ENCODE assay signal across 18 cellular contexts in the genomic region with DNA sequence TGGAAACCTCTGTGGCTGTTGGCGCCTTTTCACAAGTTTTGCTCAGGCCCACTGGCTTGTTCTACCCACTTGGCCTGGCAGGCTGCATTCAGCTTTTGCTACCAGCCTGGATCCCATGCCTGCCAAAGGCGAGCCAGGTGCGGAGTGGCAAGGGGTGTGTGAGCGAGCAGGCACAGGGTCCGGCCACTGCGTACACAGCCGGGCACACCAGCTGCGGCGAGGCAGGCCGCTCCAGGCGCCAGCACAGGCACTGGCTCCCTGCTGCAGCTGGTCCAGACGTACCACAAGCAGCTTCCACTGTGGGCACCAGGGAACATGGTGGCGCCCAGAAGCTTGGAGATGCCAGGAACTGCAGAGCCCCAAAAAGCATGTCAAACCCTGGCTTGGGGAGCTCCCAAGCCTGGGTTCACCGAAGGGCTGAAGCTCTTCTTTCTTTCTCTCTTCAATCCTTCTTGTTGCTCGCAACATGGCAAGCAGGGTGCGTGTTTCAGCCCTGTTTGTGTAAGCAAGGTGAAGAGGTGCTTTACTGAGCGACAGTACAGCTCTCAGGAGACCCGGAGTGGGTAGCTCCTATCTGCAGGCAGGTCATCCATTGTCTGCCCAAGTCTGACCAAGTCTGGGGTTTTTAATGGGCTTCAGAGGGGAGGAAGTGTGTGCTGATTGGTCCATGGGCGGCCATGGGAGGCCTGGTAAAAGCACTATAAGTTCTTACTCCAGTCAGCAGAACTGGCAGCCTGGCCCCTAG. TPM values are rescaled to one million over a fixed set of nuclear protein-coding genes. Genes with fewer than 3 reads are reported as not detected.
"Had no signal": no experiment of that assay in that cellular context is flagged by ENCODE, and none has a peak within 500 bp of the region (broad histone marks: within the 10 kb centered on the region; RNA-seq: fewer than 3 reads in every experiment).

No MANE protein-coding gene starts in this region.

- H3K4me3 Mint-ChIP-seq: activated naive CD8-positive, alpha-beta T cell treated with anti-CD3 and anti-CD28 coated beads, Interleukin-2, amount 10 ng/mL, durations not matched to agents 7 days and 5 days; activated T-cell treated with anti-CD3 and anti-CD28 coated beads, Interleukin-2, amount 50 U/mL, for 72 hours; brain; central memory CD8-positive, alpha-beta T cell; naive B cell; type B pancreatic cell had no signal

- H3K4me1 Mint-ChIP-seq: brain had no signal

- H3K9me3 Mint-ChIP-seq: type B pancreatic cell had no signal

- H3K36me3 ChIP-seq: lower lobe of right lung had no signal

- H3K4me3 ChIP-seq: lower lobe of right lung had no signal

- H3K27ac ChIP-seq: lower lobe of right lung, parathyroid adenoma had no signal

- H3K9me3 ChIP-seq: lower lobe of right lung had no signal

- DNase-seq: activated CD4-positive, alpha-beta T cell treated with anti-CD3 and anti-CD28 coated beads, Interleukin-2, amount 50 U/mL, for 4 hours; activated CD4-positive, CD25-positive, alpha-beta regulatory T cell treated with anti-CD3 and anti-CD28 coated beads, Interleukin-2, amount 50 U/mL, for 72 hours; activated naive CD8-positive, alpha-beta T cell treated with anti-CD3 and anti-CD28 coated beads, Interleukin-2, amount 10 ng/mL, durations not matched to agents 7 days and 5 days; activated T-cell treated with anti-CD3 and anti-CD28 coated beads, Interleukin-2, amount 50 U/mL, for 72 hours; cortex of kidney; effector CD8-positive, alpha-beta T cell; foreskin melanocyte; lower lobe of right lung; midbrain; naive B cell; stimulated activated CD4-positive, alpha-beta T cell treated with anti-CD3 and anti-CD28 coated beads, Interleukin-15, amount 100 ng/mL, for 24 hours; stimulated activated CD4-positive, alpha-beta T cell treated with anti-CD3 and anti-CD28 coated beads, Interleukin-4, amount 100 ng/mL, for 24 hours; stimulated activated naive CD4-positive, alpha-beta T cell treated with Interleukin-2 at 50 U/mL for 16 hours had no signal

- H3K27me3 Mint-ChIP-seq: activated naive CD8-positive, alpha-beta T cell treated with anti-CD3 and anti-CD28 coated beads, Interleukin-2, amount 10 ng/mL, durations not matched to agents 7 days and 5 days; brain; central memory CD8-positive, alpha-beta T cell; naive B cell; type B pancreatic cell had no signal

- H3K36me3 Mint-ChIP-seq: brain, type B pancreatic cell had no signal

- ATAC-seq: activated T-cell treated with anti-CD3 and anti-CD28 coated beads, Interleukin-2, amount 50 U/mL, for 72 hours; lower lobe of right lung had no signal

- H3K4me1 ChIP-seq: parathyroid adenoma had no signal

- H3K27ac Mint-ChIP-seq: activated naive CD8-positive, alpha-beta T cell treated with anti-CD3 and anti-CD28 coated beads, Interleukin-2, amount 10 ng/mL, durations not matched to agents 7 days and 5 days; activated T-cell treated with anti-CD3 and anti-CD28 coated beads, Interleukin-2, amount 50 U/mL, for 72 hours; brain; type B pancreatic cell had no signal

RNA-seq across cellular contexts. Expression of a gene that starts 32.6 kb away (rescaled TPM):
- total RNA-seq: lower lobe of right lung had no signal
- polyA plus RNA-seq: fibroblast of lung had no signal
